Comparison of ENCODE assay signal across 24 cellular contexts in the genomic region with DNA sequence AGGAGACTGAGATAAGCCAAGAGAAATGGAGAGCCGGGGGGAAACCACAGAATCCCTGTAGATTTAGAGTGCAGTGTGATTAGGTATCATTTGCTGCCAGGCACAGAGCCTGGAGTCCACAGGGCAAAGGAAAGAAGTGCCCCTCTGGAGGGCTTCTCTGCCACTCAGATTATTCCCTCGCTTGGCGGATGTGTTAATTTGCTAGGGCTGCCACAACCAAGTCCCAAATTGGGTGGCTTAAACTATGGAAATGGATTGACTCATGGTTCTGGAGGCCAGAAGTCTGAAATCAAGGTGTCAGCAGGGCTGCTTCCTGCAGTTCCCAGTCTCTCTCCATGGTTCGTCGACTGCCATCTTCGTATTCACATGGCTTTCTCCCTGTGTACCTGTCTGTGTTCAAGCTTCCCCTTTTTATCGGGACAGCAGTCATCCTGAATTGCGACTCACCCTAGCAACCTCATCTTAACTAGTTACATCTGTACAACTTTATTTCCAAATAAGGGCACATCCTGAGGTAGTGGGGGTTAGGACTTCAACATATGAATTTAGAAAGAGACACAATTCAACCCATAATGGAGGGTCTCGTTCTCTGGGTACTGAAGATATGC.
"Had no signal": no experiment of that assay in that cellular context is flagged by ENCODE, and none has a peak within 500 bp of the region (broad histone marks: within the 10 kb centered on the region; RNA-seq: fewer than 3 reads in every experiment).

No MANE protein-coding gene starts in this region.

- H3K27ac ChIP-seq: SK-N-MC had no signal

- ATAC-seq: activated naive CD4-positive, alpha-beta T cell treated with anti-CD3 and anti-CD28 coated beads, Interleukin-2, amount 50 U/mL, for 72 hours; activated naive CD8-positive, alpha-beta T cell treated with anti-CD3 and anti-CD28 coated beads, Interleukin-2, amount 50 U/mL, for 24 hours; PC-3; T-cell had no signal

- H3K4me3 Mint-ChIP-seq: activated B cell treated with CpG ODN at 0.5 μM for 24 hours; activated CD4-positive, alpha-beta memory T cell treated with anti-CD3 and anti-CD28 coated beads for 36 hours; activated CD4-positive, alpha-beta T cell treated with anti-CD3 and anti-CD28 coated beads, Interleukin-2, amount 10 ng/mL, durations not matched to agents 7 days and 5 days; activated naive CD8-positive, alpha-beta T cell treated with anti-CD3 and anti-CD28 coated beads, Interleukin-2, amount 50 U/mL, for 24 hours; activated T-cell treated with anti-CD3 and anti-CD28 coated beads, Interleukin-2, amount 50 U/mL, for 24 hours; T-cell had no signal

- H3K9me3 Mint-ChIP-seq: activated naive CD8-positive, alpha-beta T cell treated with anti-CD3 and anti-CD28 coated beads, Interleukin-2, amount 50 U/mL, for 24 hours had no signal

- FAIRE-seq: astrocyte, TTC549 had no signal

- H3K36me3 Mint-ChIP-seq: activated CD4-positive, alpha-beta memory T cell treated with anti-CD3 and anti-CD28 coated beads for 36 hours; T-cell had no signal

- H3K27ac Mint-ChIP-seq: activated B cell treated with CpG ODN at 0.5 μM for 24 hours; activated CD4-positive, alpha-beta memory T cell treated with anti-CD3 and anti-CD28 coated beads for 36 hours; activated CD4-positive, alpha-beta T cell treated with anti-CD3 and anti-CD28 coated beads, Interleukin-2, amount 10 ng/mL, durations not matched to agents 7 days and 5 days; activated naive CD4-positive, alpha-beta T cell treated with anti-CD3 and anti-CD28 coated beads, Interleukin-2, amount 50 U/mL, for 72 hours; activated naive CD8-positive, alpha-beta T cell treated with anti-CD3 and anti-CD28 coated beads, Interleukin-2, amount 50 U/mL, for 24 hours; activated T-cell treated with anti-CD3 and anti-CD28 coated beads, Interleukin-2, amount 50 U/mL, for 24 hours; T-cell had no signal

- H3K4me3 ChIP-seq: SK-N-MC had no signal

- H3K4me1 Mint-ChIP-seq: activated B cell treated with CpG ODN at 0.5 μM for 24 hours; activated CD4-positive, alpha-beta T cell treated with anti-CD3 and anti-CD28 coated beads, Interleukin-2, amount 10 ng/mL, durations not matched to agents 7 days and 5 days; T-cell had no signal

- DNase-seq: activated B cell treated with CpG ODN at 0.5 μM for 24 hours; activated CD4-positive, alpha-beta memory T cell treated with anti-CD3 and anti-CD28 coated beads for 36 hours; activated CD4-positive, alpha-beta T cell treated with anti-CD3 and anti-CD28 coated beads for 1 hour; activated CD4-positive, alpha-beta T cell treated with anti-CD3 and anti-CD28 coated beads, Interleukin-2, amount 10 ng/mL, durations not matched to agents 7 days and 5 days; activated effector memory CD4-positive, alpha-beta T cell treated with anti-CD3 and anti-CD28 coated beads, Interleukin-2, amount 50 U/mL, for 16 hours; activated naive CD4-positive, alpha-beta T cell treated with Interleukin-2 at 50 U/mL for 16 hours; activated naive CD8-positive, alpha-beta T cell treated with anti-CD3 and anti-CD28 coated beads, Interleukin-2, amount 50 U/mL, for 24 hours; activated T-cell treated with anti-CD3 and anti-CD28 coated beads, Interleukin-2, amount 50 U/mL, for 24 hours; amniotic stem cell; MM.1S; NCI-H1105; NCI-H1436; NCI-H1694 treated with DMSO at 0.1 percent for 48 hours; NCI-H2081; NCI-H446; NCI-H524; PC-3; T-cell; T-helper 2 cell; T1000 had no signal
